ENCODE assay signal across 9 cellular contexts in the genomic region with DNA sequence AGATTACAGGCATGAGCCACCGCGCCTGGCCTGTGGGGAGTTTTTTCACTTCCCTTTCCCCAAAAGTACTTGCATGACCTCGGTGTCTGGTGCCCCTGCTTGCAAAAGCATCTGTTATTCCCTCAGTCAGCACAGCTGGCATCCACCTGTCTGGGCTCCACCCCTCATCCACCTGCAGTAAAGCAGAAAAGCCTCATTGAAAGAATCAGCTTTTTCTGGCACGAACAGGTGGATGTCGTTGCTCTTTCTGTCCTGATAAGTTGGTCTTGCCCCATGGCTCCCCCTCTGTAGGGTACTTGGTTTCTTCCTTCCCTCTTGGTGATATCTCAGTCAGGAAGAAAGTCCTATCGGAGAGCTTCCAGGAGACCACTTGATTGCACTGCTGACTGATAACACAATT. TPM values are rescaled to one million over a fixed set of nuclear protein-coding genes. Genes with fewer than 3 reads are reported as not detected.
A peak's percentile ranks its signal among the peaks of the same experiment; 100 is the strongest.
DNase-seq lines count a peak whose midpoint lies in the region; ATAC-seq, FAIRE-seq and TF ChIP-seq lines count a peak whose summit lies in the region.
"Had no signal": no experiment of that assay in that cellular context is flagged by ENCODE, and none has a peak within 500 bp of the region (broad histone marks: within the 10 kb centered on the region; RNA-seq: fewer than 3 reads in every experiment).

No MANE protein-coding gene starts in this region.

- H3K4me1 ChIP-seq in gastrocnemius medialis = no peaks in the 10 kb centered on the region

- FAIRE-seq in GM12892 (lab: Jason Lieb, UNC) = no peak

- intact Hi-C loops in left colon (cut with DNase I, micrococcal nuclease) (no loop called here), gastrocnemius medialis (cut with DNase I; ENCODE audit: low total_unique reads) (no loop called here)

- DNase-seq in GM12892 (ENCODE audit: insufficient read length) (peak; percentile 27), NCI-H526 treated with DMSO at 0.1 percent for 48 hours (lab: John Stamatoyannopoulos, UW) (peak; percentile 27), left colon (peak; percentile 72 to 83), gastrocnemius medialis (no peak), retina (no peak)
- DNase-seq in stimulated activated naive CD4-positive, alpha-beta T cell treated with Interleukin-2 at 50 U/mL for 16 hours (lab: John Stamatoyannopoulos, UW) = no peak

- TF ChIP-seq POLR2A in GM12892 (IDR thresholded peaks at IDR 0.05; ENCODE audit: low read depth, low read length) (no peak), gastrocnemius medialis (IDR thresholded peaks at IDR 0.05) (no peak)

- no peak overlapping the region for H3K27ac ChIP-seq in gastrocnemius medialis

- TF ChIP-seq CTCF in gastrocnemius medialis (IDR thresholded peaks at IDR 0.05 in 4 of 5, conservative IDR thresholded peaks at IDR 0.05 in 1 of 5) = no peak

- in situ Hi-C loops in gastrocnemius medialis (cut with MboI; ENCODE audit: low sequenced_read_pairs in 4 of 4) = no loop called here

- peak; percentile 82 for ATAC-seq in HG02852 (IDR thresholded peaks at IDR 0.05; ENCODE audit: unreplicated experiment)
- ATAC-seq in left colon = peak; percentile 86
- ATAC-seq in gastrocnemius medialis = no peak
- ATAC-seq in HG02763 (IDR thresholded peaks at IDR 0.05; ENCODE audit: unreplicated experiment) = no peak

- peaks cover 0 to 7% (median 0%) of the 10 kb centered on the region in 3 donors for H3K27me3 ChIP-seq in gastrocnemius medialis

- H3K9me3 ChIP-seq in gastrocnemius medialis = no peaks in the 10 kb centered on the region
- H3K9me3 ChIP-seq: HAP-1 had no signal

- no peak overlapping the region for H3K4me3 ChIP-seq in gastrocnemius medialis
- H3K4me3 ChIP-seq: HAP-1 had no signal

- H3K36me3 ChIP-seq in gastrocnemius medialis = no peaks in the 10 kb centered on the region
- H3K36me3 ChIP-seq: HAP-1 had no signal

RNA-seq across cellular contexts. Expression of gene WWC1, which starts 37.4 kb away (rescaled TPM):
- polyA plus RNA-seq in GM12892 (2012; ENCODE audit: missing spikeins) = 4.9 TPM
- total RNA-seq in left colon = 10 to 100 TPM; 18.7 to 38.3 TPM
- under 1 TPM in 1 of 4 donors, not detected in 3; 0.51 TPM for total RNA-seq in gastrocnemius medialis

Comparison
In these comparisons a context has a peak if more than half of its experiments do, and no peak if none do; other contexts are left out.
1. DNase-seq: peak in GM12892 (single experiment), NCI-H526 treated with DMSO at 0.1 percent for 48 hours (single experiment) and left colon (2 of 2); none in gastrocnemius medialis (0 of 2), retina (single experiment) and stimulated activated naive CD4-positive, alpha-beta T cell treated with Interleukin-2 at 50 U/mL for 16 hours (single experiment).
2. ATAC-seq: peak in HG02852 (single experiment) and left colon (single experiment); none in gastrocnemius medialis (0 of 2) and HG02763 (single experiment).
3. RNA of gene WWC1, which starts 37.4 kb away (total RNA-seq): 18.7 to 38.3 TPM in left colon; 0.51 TPM in gastrocnemius medialis; every median in the first group is over 10 times any median in the second.